Comparison of ENCODE assay signal across 8 cellular contexts in genomic region chr5:127028822-127029457, GRCh38. TPM values are rescaled to one million over a fixed set of nuclear protein-coding genes. Genes with fewer than 3 reads are reported as not detected.
DNase-seq lines count a peak whose midpoint lies in the region; ATAC-seq, FAIRE-seq and TF ChIP-seq lines count a peak whose summit lies in the region.

No MANE protein-coding gene starts in this region.

- peak overlapping the region; percentile 85 to 94 (median 87) for H3K4me3 Mint-ChIP-seq in CD8-positive, alpha-beta memory T cell
- peak overlapping the region; percentile 93 to 98 (median 96) for H3K4me3 Mint-ChIP-seq in IgD-negative memory B cell
- peak overlapping the region; percentile 89 for H3K4me3 Mint-ChIP-seq in activated CD4-positive, alpha-beta memory T cell treated with anti-CD3 and anti-CD28 coated beads for 36 hours

- intact Hi-C loops in activated CD4-positive, alpha-beta memory T cell treated with anti-CD3 and anti-CD28 coated beads for 36 hours (cut with micrococcal nuclease) = loop anchor here (5.0 kb wide), 1 partner anchor 177 kb away; no protein-coding TSS in a partner anchor

- no peak for FAIRE-seq in RCC 7860 (lab: Jason Lieb, UNC)

- no peaks in the 10 kb centered on the region for H3K9me3 Mint-ChIP-seq in CD8-positive, alpha-beta memory T cell
- no peaks in the 10 kb centered on the region for H3K9me3 Mint-ChIP-seq in IgD-negative memory B cell
- no peaks in the 10 kb centered on the region for H3K9me3 Mint-ChIP-seq in activated CD4-positive, alpha-beta memory T cell treated with anti-CD3 and anti-CD28 coated beads for 36 hours

- H3K4me1 Mint-ChIP-seq in CD8-positive, alpha-beta memory T cell = peaks cover 12 to 13% (median 12%) of the 10 kb centered on the region in 3 donors
- H3K4me1 Mint-ChIP-seq in IgD-negative memory B cell = peaks cover 33 to 37% (median 37%) of the 10 kb centered on the region in 3 donors
- peaks cover 17% of the 10 kb centered on the region for H3K4me1 Mint-ChIP-seq in activated CD4-positive, alpha-beta memory T cell treated with anti-CD3 and anti-CD28 coated beads for 36 hours (ENCODE audit: low read depth)

- no peaks in the 10 kb centered on the region for H3K36me3 ChIP-seq in CD8-positive, alpha-beta memory T cell (ENCODE audit: insufficient read depth, low read length)
- H3K36me3 ChIP-seq in iPS-20b (ENCODE audit: insufficient read depth, low read depth, low read length) (no peaks in the 10 kb centered on the region), suprapubic skin (no peaks in the 10 kb centered on the region)

- no peaks in the 10 kb centered on the region for H3K36me3 Mint-ChIP-seq in CD8-positive, alpha-beta memory T cell
- no peaks in the 10 kb centered on the region for H3K36me3 Mint-ChIP-seq in IgD-negative memory B cell
- H3K36me3 Mint-ChIP-seq in activated CD4-positive, alpha-beta memory T cell treated with anti-CD3 and anti-CD28 coated beads for 36 hours = no peaks in the 10 kb centered on the region

- POLR2A ChIA-PET in CD8-positive, alpha-beta memory T cell (lab: Charles Lee) = interaction anchor here (0.6 kb wide), 1 partner anchor 65 kb away, joined by 3 read pairs; no protein-coding TSS in a partner anchor
- POLR2A ChIA-PET in activated CD4-positive, alpha-beta memory T cell treated with anti-CD3 and anti-CD28 coated beads for 36 hours (lab: Charles Lee) = interaction anchor here (0.6 to 1.2 kb wide), 3 partner anchors 57 to 251 kb away, joined by 3 read pairs; no protein-coding TSS in a partner anchor

- peaks cover 7% of the 10 kb centered on the region for H3K27me3 ChIP-seq in CD8-positive, alpha-beta memory T cell (ENCODE audit: insufficient read depth, low read length, poor library complexity, severe bottlenecking)
- H3K27me3 ChIP-seq in iPS-20b (ENCODE audit: insufficient read depth, low read length) (peaks cover 48% of the 10 kb centered on the region), suprapubic skin (peaks cover 4% of the 10 kb centered on the region)

- peak overlapping the region; percentile 77 for H3K4me3 ChIP-seq in CD8-positive, alpha-beta memory T cell (ENCODE audit: low read length)
- H3K4me3 ChIP-seq in iPS-20b (ENCODE audit: low read length) = peak overlapping the region; percentile 78
- H3K4me3 ChIP-seq in suprapubic skin = peak overlapping the region; percentile 84

- peak overlapping the region in 2 of 8 donors; percentile 58 to 71 for H3K27ac Mint-ChIP-seq in CD8-positive, alpha-beta memory T cell
- H3K27ac Mint-ChIP-seq in IgD-negative memory B cell = peak overlapping the region in 2 of 3 donors; percentile 31 to 68
- H3K27ac Mint-ChIP-seq in activated CD4-positive, alpha-beta memory T cell treated with anti-CD3 and anti-CD28 coated beads for 36 hours = no peak overlapping the region

- H3K27ac ChIP-seq in CD8-positive, alpha-beta memory T cell (ENCODE audit: low read depth, low read length) = peak overlapping the region; percentile 66
- H3K27ac ChIP-seq in iPS-20b (ENCODE audit: low read length) (no peak overlapping the region), suprapubic skin (no peak overlapping the region)

- DNase-seq in CD8-positive, alpha-beta memory T cell = peak in 1 of 5 donors; percentile 4
- no peak for DNase-seq in activated CD4-positive, alpha-beta memory T cell treated with anti-CD3 and anti-CD28 coated beads for 36 hours
- DNase-seq in suprapubic skin (ENCODE audit: low spot score in 2 of 2) (no peak), RCC 7860 (ENCODE audit: low spot score) (no peak), NCI-H2029 (lab: John Stamatoyannopoulos, UW) (no peak)

- H3K9me3 ChIP-seq in CD8-positive, alpha-beta memory T cell (ENCODE audit: low read length) = no peaks in the 10 kb centered on the region
- H3K9me3 ChIP-seq in iPS-20b (ENCODE audit: insufficient read depth, low read depth, low read length) (no peaks in the 10 kb centered on the region), suprapubic skin (no peaks in the 10 kb centered on the region)

- no peak for ATAC-seq in GM18520 (IDR thresholded peaks at IDR 0.05; ENCODE audit: unreplicated experiment)

- WGBS in suprapubic skin = 56% methylated on average over 12 of the region's 12 CpGs

- H3K9ac ChIP-seq in iPS-20b (ENCODE audit: low read depth, low read length) = no peak overlapping the region

- H3K4me1 ChIP-seq in CD8-positive, alpha-beta memory T cell (ENCODE audit: insufficient read depth, low read length) = peaks cover 13% of the 10 kb centered on the region
- H3K4me1 ChIP-seq in iPS-20b (ENCODE audit: insufficient read depth, low read length) (peaks cover 13% of the 10 kb centered on the region; the same call in 1 of the 2 replicates), suprapubic skin (peaks cover 26% of the 10 kb centered on the region)

- no peak for TF ChIP-seq EP300 in suprapubic skin (IDR thresholded peaks at IDR 0.05)

- no peak for TF ChIP-seq CTCF in suprapubic skin (IDR thresholded peaks at IDR 0.05)

- TF ChIP-seq POLR2A in suprapubic skin (IDR thresholded peaks at IDR 0.05) = no peak

- H3K27me3 Mint-ChIP-seq in CD8-positive, alpha-beta memory T cell = peaks cover 15 to 16% of the 10 kb centered on the region in 2 donors
- H3K27me3 Mint-ChIP-seq in IgD-negative memory B cell = no peaks in the 10 kb centered on the region
- peaks cover 3% of the 10 kb centered on the region for H3K27me3 Mint-ChIP-seq in activated CD4-positive, alpha-beta memory T cell treated with anti-CD3 and anti-CD28 coated beads for 36 hours

- CTCF ChIA-PET in CD8-positive, alpha-beta memory T cell (lab: Charles Lee) = interaction anchor here (1.1 to 1.6 kb wide), 2 partner anchors 15 to 220 kb away, joined by 3 read pairs; no protein-coding TSS in a partner anchor
- CTCF ChIA-PET in activated CD4-positive, alpha-beta memory T cell treated with anti-CD3 and anti-CD28 coated beads for 36 hours (lab: Charles Lee) = interaction anchor here (0.6 to 1.3 kb wide), 2 partner anchors 11 to 228 kb away, joined by 3 read pairs; no protein-coding TSS in a partner anchor

RNA-seq across cellular contexts. Expression of gene MARCHF3, which starts 1.4 kb away (rescaled TPM):
- 1 to 10 TPM; 1.9 to 2.9 TPM for total RNA-seq in CD8-positive, alpha-beta memory T cell
- polyA plus RNA-seq in CD8-positive, alpha-beta memory T cell = 2.5 TPM
- 31.7 TPM for polyA plus RNA-seq in IgD-negative memory B cell
- total RNA-seq in activated CD4-positive, alpha-beta memory T cell treated with anti-CD3 and anti-CD28 coated beads for 36 hours = 1 to 10 TPM; 4.0 to 4.4 TPM
- 10 to 100 TPM; 13.9 to 34.8 (median 27.0) TPM for total RNA-seq in suprapubic skin

RNA-seq across cellular contexts. Expression of gene C5orf63, which starts 44.4 kb away (rescaled TPM):
- 10 to 100 TPM in 1 of 2 experiments, 1 to 10 TPM in 1; 10.0 to 11.9 TPM for total RNA-seq in CD8-positive, alpha-beta memory T cell
- 5.2 TPM for polyA plus RNA-seq in CD8-positive, alpha-beta memory T cell
- 11.1 TPM for polyA plus RNA-seq in IgD-negative memory B cell
- total RNA-seq in activated CD4-positive, alpha-beta memory T cell treated with anti-CD3 and anti-CD28 coated beads for 36 hours = 1 to 10 TPM; 9.4 to 9.7 TPM
- total RNA-seq in suprapubic skin = 1 to 10 TPM in 3 of 4 donors, under 1 TPM in 1; 0.98 to 9.5 (median 2.0) TPM
